8 cellular contexts compared by ENCODE assay signal in genomic region chr17:8152112-8152775, GRCh38. TPM values are rescaled to one million over a fixed set of nuclear protein-coding genes. Genes with fewer than 3 reads are reported as not detected.
A peak's percentile ranks its signal among the peaks of the same experiment; 100 is the strongest.
DNase-seq lines count a peak whose midpoint lies in the region; ATAC-seq, FAIRE-seq and TF ChIP-seq lines count a peak whose summit lies in the region.

Gene PER1 (minus strand): TSS chr17:8152404. CDS start chr17:8150706, 1,698 bp downstream.

- peak within 1 kb of the TSS in 1 of 10 donors; percentile 97 for H3K27ac Mint-ChIP-seq in naive thymus-derived CD8-positive, alpha-beta T cell

- H2AFZ ChIP-seq in KMS-11 (ENCODE audit: low read depth) = no peak within 1 kb of the TSS

- H3K4me1 Mint-ChIP-seq in naive thymus-derived CD8-positive, alpha-beta T cell = peaks cover 0 to 67% (median 48%) of the 10 kb centered on the region in 4 donors

- peaks cover 0 to 6% (median 0%) of the 10 kb centered on the region in 9 donors for H3K9me3 Mint-ChIP-seq in naive thymus-derived CD8-positive, alpha-beta T cell

- no peaks in the 10 kb centered on the region for H3K36me3 ChIP-seq in KMS-11 (ENCODE audit: insufficient read depth)

- no peaks in the 10 kb centered on the region for H3K27me3 ChIP-seq in KMS-11 (ENCODE audit: insufficient read depth, low read depth)

- H3K79me2 ChIP-seq in KMS-11 (ENCODE audit: insufficient read depth, low read depth) = no peaks in the 10 kb centered on the region

- H3K27ac ChIP-seq in KMS-11 = 0 out of 2 replicates have a peak within 1 kb of the TSS, but pooled peaks have one; percentile 11

- TF ChIP-seq CTCF in KMS-11 (conservative IDR thresholded peaks at IDR 0.05; ENCODE audit: low read depth, low read length) = no peak

- peak; percentile 99 for DNase-seq in SHP77 (lab: John Stamatoyannopoulos, UW)
- peak; percentile 78 for DNase-seq in activated effector memory CD4-positive, alpha-beta T cell treated with Interleukin-2 at 50 U/mL for 16 hours
- peak; percentile 87 for DNase-seq in fibroblast of peridontal ligament (ENCODE audit: extremely low read depth)
- DNase-seq in naive thymus-derived CD8-positive, alpha-beta T cell = peak; percentile 65 to 88 (median 76)
- DNase-seq in stimulated activated naive CD4-positive, alpha-beta T cell (lab: John Stamatoyannopoulos, UW) = peak; percentile 58 to 78 (median 71)

- POLR2A ChIA-PET in naive thymus-derived CD8-positive, alpha-beta T cell (lab: Charles Lee) = interaction anchor here (0.7 to 41.9 kb wide), 10 partner anchors 9 to 283 kb away, joined by 3 to 1171 read pairs (median 7); partner anchors contain the start of genes BORCS6, NDEL1 and TMEM107

- peaks cover 0 to 55% (median 12%) of the 10 kb centered on the region in 3 donors for H3K36me3 Mint-ChIP-seq in naive thymus-derived CD8-positive, alpha-beta T cell

- peak within 1 kb of the TSS; percentile 6; the same call in 1 of the 2 replicates for H3K9ac ChIP-seq in KMS-11

- peaks cover 0 to 2% (median 0%) of the 10 kb centered on the region in 5 donors for H3K27me3 Mint-ChIP-seq in naive thymus-derived CD8-positive, alpha-beta T cell

- H3K4me3 Mint-ChIP-seq in naive thymus-derived CD8-positive, alpha-beta T cell = peak within 1 kb of the TSS in 1 of 10 donors; percentile 97

- FAIRE-seq in G401.6 (lab: Jason Lieb, UNC) = peak; percentile 97

- H3K4me3 ChIP-seq in KMS-11 (IDR thresholded peaks at IDR 0.05; ENCODE audit: insufficient read depth, low read depth, low read length) = no peak within 1 kb of the TSS

- H4K20me1 ChIP-seq in KMS-11 (ENCODE audit: insufficient read depth) = no peaks in the 10 kb centered on the region

- no peaks in the 10 kb centered on the region for H3K4me1 ChIP-seq in KMS-11 (ENCODE audit: low read depth, poor library complexity, severe bottlenecking)

- ATAC-seq in naive thymus-derived CD8-positive, alpha-beta T cell = peak; percentile 4 to 6
- ATAC-seq in GM19467 (IDR thresholded peaks at IDR 0.05; ENCODE audit: unreplicated experiment) = no peak

- H3K4me2 ChIP-seq in KMS-11 = peak within 1 kb of the TSS; percentile 33

RNA-seq across cellular contexts. Expression of gene PER1, which starts in this region (rescaled TPM):
- total RNA-seq in naive thymus-derived CD8-positive, alpha-beta T cell = 100 to 1,000 TPM; 148 to 153 TPM
- polyA plus RNA-seq in naive thymus-derived CD8-positive, alpha-beta T cell = 10 to 100 TPM in 2 of 3 donors, 1 to 10 TPM in 1; 6.1 to 11.4 (median 10.7) TPM
